8 cellular contexts compared by ENCODE assay signal in the genomic region with DNA sequence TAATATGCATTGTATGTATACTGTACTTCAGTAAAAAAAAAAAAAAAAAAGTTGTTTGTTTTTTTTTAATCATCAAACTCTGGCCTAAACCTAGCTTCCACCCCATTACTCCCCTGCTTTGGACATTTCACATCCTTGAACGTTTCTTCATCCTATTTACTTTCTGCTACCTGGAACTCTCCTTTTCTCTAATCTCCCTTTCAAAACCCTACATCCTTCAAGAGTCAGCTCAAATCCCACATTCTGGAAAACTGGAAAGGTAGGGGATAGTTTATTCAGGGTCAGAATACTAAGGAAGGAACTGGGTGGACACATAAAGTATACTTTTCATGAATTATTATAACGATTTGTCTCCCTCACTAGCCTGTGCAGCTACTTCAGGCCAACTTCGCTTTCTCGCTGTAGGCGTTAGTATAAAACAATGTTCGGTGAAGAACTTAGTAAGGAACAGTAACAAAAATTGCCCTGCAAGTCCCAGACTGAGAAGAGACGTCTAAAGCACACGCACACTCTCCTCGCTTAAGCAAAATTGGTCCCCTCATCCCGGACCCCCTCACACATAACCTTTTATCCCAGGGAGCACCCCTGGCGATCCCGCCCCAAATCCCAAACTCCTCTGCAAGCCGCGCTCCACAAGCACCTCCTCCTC. TPM values are rescaled to one million over a fixed set of nuclear protein-coding genes. Genes with fewer than 3 reads are reported as not detected.
DNase-seq lines count a peak whose midpoint lies in the region; ATAC-seq and TF ChIP-seq lines count a peak whose summit lies in the region.

No MANE protein-coding gene starts in this region.

- no peak for TF ChIP-seq CTCF in MM.1S (IDR thresholded peaks at IDR 0.05; ENCODE audit: low read length)
- no peak for TF ChIP-seq CTCF in neural cell (IDR thresholded peaks at IDR 0.05; ENCODE audit: poor library complexity, severe bottlenecking)

- peak overlapping the region; percentile 54 to 67 for H3K4me3 ChIP-seq in CD4-positive, alpha-beta memory T cell (ENCODE audit: low read length in 2 of 2)
- peak overlapping the region; percentile 90 for H3K4me3 ChIP-seq in MM.1S (ENCODE audit: low read length)
- H3K4me3 ChIP-seq in neural cell (ENCODE audit: low read length) = peak overlapping the region; percentile 86

- intact Hi-C loops in CD4-positive, alpha-beta memory T cell (cut with micrococcal nuclease) = loop anchor here (2.0 to 10.0 kb wide), 3 partner anchors 199 to 865 kb away; partner anchors contain the start of genes ACSS2, CHMP4B and GGT7
- intact Hi-C loops in dendritic cell treated with granulocyte-macrophage colony-stimulating factor and Interleukin-4, amounts not matched to agents 40 ng/mL and 50 ng/mL, for 4 days (cut with micrococcal nuclease) = loop anchor here (2.0 to 5.0 kb wide), 2 partner anchors 29 to 314 kb away; partner anchors contain the start of genes ITCH and TP53INP2

- peaks cover 19% of the 10 kb centered on the region for H3K4me1 ChIP-seq in CD4-positive, alpha-beta memory T cell (ENCODE audit: insufficient read depth, low read length)
- H3K4me1 ChIP-seq in MM.1S (ENCODE audit: low read length) = no peaks in the 10 kb centered on the region

- peaks cover 31% of the 10 kb centered on the region for H3K79me2 ChIP-seq in MM.1S (ENCODE audit: low read length)
- peaks cover 20% of the 10 kb centered on the region for H3K79me2 ChIP-seq in neural cell (replicated peaks; ENCODE audit: insufficient read depth, low read length)

- CTCF ChIA-PET in CD4-positive, alpha-beta memory T cell (lab: Charles Lee; ENCODE audit: partially characterized antibody) = no interaction called here

- H3K9me3 ChIP-seq in CD4-positive, alpha-beta memory T cell (ENCODE audit: control insufficient read depth in 1 of 2, low read length in 2 of 2) = no peaks in the 10 kb centered on the region
- H3K9me3 ChIP-seq in MM.1S (replicated peaks; ENCODE audit: insufficient read depth, low read length) = no peaks in the 10 kb centered on the region
- H3K9me3 ChIP-seq in neural cell (ENCODE audit: low read length) = no peaks in the 10 kb centered on the region

- no peaks in the 10 kb centered on the region for H3K9me3 Mint-ChIP-seq in CD4-positive, alpha-beta memory T cell
- H3K9me3 Mint-ChIP-seq in dendritic cell treated with granulocyte-macrophage colony-stimulating factor and Interleukin-4, amounts not matched to agents 40 ng/mL and 50 ng/mL, for 4 days = no peaks in the 10 kb centered on the region

- peaks cover 4 to 8% of the 10 kb centered on the region in 2 donors for H3K36me3 Mint-ChIP-seq in CD4-positive, alpha-beta memory T cell
- peaks cover 9% of the 10 kb centered on the region for H3K36me3 Mint-ChIP-seq in dendritic cell treated with granulocyte-macrophage colony-stimulating factor and Interleukin-4, amounts not matched to agents 40 ng/mL and 50 ng/mL, for 4 days (ENCODE audit: low read depth)

- peak overlapping the region; percentile 95 to 99 (median 97) for H3K4me3 Mint-ChIP-seq in CD4-positive, alpha-beta memory T cell
- H3K4me3 Mint-ChIP-seq in dendritic cell treated with granulocyte-macrophage colony-stimulating factor and Interleukin-4, amounts not matched to agents 40 ng/mL and 50 ng/mL, for 4 days = peak overlapping the region; percentile 82

- H3K27me3 Mint-ChIP-seq in CD4-positive, alpha-beta memory T cell = no peaks in the 10 kb centered on the region
- H3K27me3 Mint-ChIP-seq in dendritic cell treated with granulocyte-macrophage colony-stimulating factor and Interleukin-4, amounts not matched to agents 40 ng/mL and 50 ng/mL, for 4 days = no peaks in the 10 kb centered on the region

- H3K27ac ChIP-seq in CD4-positive, alpha-beta memory T cell (ENCODE audit: low read depth, low read length) = peak overlapping the region; percentile 66
- H3K27ac ChIP-seq in MM.1S (ENCODE audit: low read length) (no peak overlapping the region; the same call in 1 of the 2 replicates), neural cell (ENCODE audit: low read length) (peak overlapping the region; percentile 82)

- H3K4me1 Mint-ChIP-seq in CD4-positive, alpha-beta memory T cell = peaks cover 11 to 25% (median 19%) of the 10 kb centered on the region in 4 donors
- peaks cover 19% of the 10 kb centered on the region for H3K4me1 Mint-ChIP-seq in dendritic cell treated with granulocyte-macrophage colony-stimulating factor and Interleukin-4, amounts not matched to agents 40 ng/mL and 50 ng/mL, for 4 days (ENCODE audit: low read depth)

- H3K27ac Mint-ChIP-seq in CD4-positive, alpha-beta memory T cell = peak overlapping the region; percentile 93 to 98 (median 97)
- peak overlapping the region; percentile 92 for H3K27ac Mint-ChIP-seq in dendritic cell treated with granulocyte-macrophage colony-stimulating factor and Interleukin-4, amounts not matched to agents 40 ng/mL and 50 ng/mL, for 4 days

- H4K20me1 ChIP-seq in MM.1S (ENCODE audit: insufficient read depth, low read length) (no peaks in the 10 kb centered on the region), neural cell (ENCODE audit: insufficient read depth) (no peaks in the 10 kb centered on the region)

- no peak for ATAC-seq in GM21423 (IDR thresholded peaks at IDR 0.05; ENCODE audit: unreplicated experiment)
- no peak for ATAC-seq in HG03095 (IDR thresholded peaks at IDR 0.05; ENCODE audit: unreplicated experiment)

- no peak for TF ChIP-seq EP300 in neural cell (conservative IDR thresholded peaks at IDR 0.05; ENCODE audit: poor library complexity, severe bottlenecking)

- H2AFZ ChIP-seq in MM.1S (ENCODE audit: low read length) = peak overlapping the region; percentile 56; the same call in 1 of the 2 replicates
- peak overlapping the region; percentile 73 for H2AFZ ChIP-seq in neural cell (ENCODE audit: low read depth, low read length)

- H3K9me2 ChIP-seq in MM.1S (replicated peaks; ENCODE audit: insufficient read depth, low read length) (no peaks in the 10 kb centered on the region), neural cell (ENCODE audit: insufficient read depth, low read length) (no peaks in the 10 kb centered on the region)

- peak in 4 of 5 donors; percentile 0 to 7 (median 4) for DNase-seq in CD4-positive, alpha-beta memory T cell
- peak; percentile 22 for DNase-seq in MM.1S
- DNase-seq in DMS 273 (lab: John Stamatoyannopoulos, UW; ENCODE audit: unreplicated experiment) = no peak
- no peak for DNase-seq in hepatic stellate cell (ENCODE audit: low spot score)

- H3F3A ChIP-seq in MM.1S (ENCODE audit: insufficient read depth, low read length) (0 out of 2 replicates have a peak, but pooled peaks cover 4% of the 10 kb centered on the region), neural cell (ENCODE audit: insufficient read depth, low read length, poor library complexity, severe bottlenecking) (no peaks in the 10 kb centered on the region)

- no peaks in the 10 kb centered on the region for H3K36me3 ChIP-seq in CD4-positive, alpha-beta memory T cell (ENCODE audit: insufficient read depth, low read length)
- H3K36me3 ChIP-seq in MM.1S (replicated peaks; ENCODE audit: insufficient read depth, low read length) = no peaks in the 10 kb centered on the region
- no peaks in the 10 kb centered on the region for H3K36me3 ChIP-seq in neural cell (ENCODE audit: insufficient read depth, low read length)

- H3K4me2 ChIP-seq in MM.1S (ENCODE audit: low read depth, low read length) (peak overlapping the region; percentile 56), neural cell (ENCODE audit: low read length) (peak overlapping the region; percentile 94)

- no peaks in the 10 kb centered on the region for H3K27me3 ChIP-seq in CD4-positive, alpha-beta memory T cell (ENCODE audit: insufficient read depth, low read length)
- H3K27me3 ChIP-seq in MM.1S (replicated peaks; ENCODE audit: insufficient read depth, low read length) (no peaks in the 10 kb centered on the region), neural cell (ENCODE audit: insufficient read depth, low read depth, low read length) (no peaks in the 10 kb centered on the region)

- TF ChIP-seq RAD21 in neural cell (conservative IDR thresholded peaks at IDR 0.05) = no peak

- H3K9ac ChIP-seq in MM.1S (ENCODE audit: low read length) (peak overlapping the region; percentile 77; the same call in 1 of the 2 replicates), neural cell (ENCODE audit: low read length) (peak overlapping the region; percentile 86)

- POLR2A ChIA-PET in CD4-positive, alpha-beta memory T cell (lab: Charles Lee; ENCODE audit: partially characterized antibody) = interaction anchor here (1.2 to 2.1 kb wide), 5 partner anchors 28 to 683 kb away, joined by 3 to 34 read pairs (median 4); partner anchors contain the start of genes RALY and TP53INP2

TF ChIP-seq in neural cell, 6 proteins besides CTCF, POLR2A, EP300 and RAD21:
- TF ChIP-seq MXI1 (conservative IDR thresholded peaks at IDR 0.05; ENCODE audit: poor library complexity, severe bottlenecking) (no peak), POLR2AphosphoS5 (IDR thresholded peaks at IDR 0.05) (no peak), EZH2 (IDR thresholded peaks at IDR 0.05; ENCODE audit: borderline replicate concordance, insufficient read depth, low read length, poor library complexity, severe bottlenecking) (no peak), TAF1 (IDR thresholded peaks at IDR 0.05; ENCODE audit: low read depth) (no peak)

RNA-seq across cellular contexts. Expression of gene PIGU, which starts 0.8 kb away (rescaled TPM):
- 10 to 100 TPM; 15.1 to 18.2 TPM for total RNA-seq in CD4-positive, alpha-beta memory T cell
- 10 to 100 TPM; 24.1 to 34.2 TPM for polyA plus RNA-seq in CD4-positive, alpha-beta memory T cell
- polyA plus RNA-seq in neural cell = 35.8 and 43.0 TPM in 2 replicates
- 26.8 and 29.6 TPM in 2 replicates for polyA minus RNA-seq in neural cell

RNA-seq across cellular contexts. Expression of gene TP53INP2, which starts 28.0 kb away (rescaled TPM):
- 1 to 10 TPM in 1 of 2 experiments, under 1 TPM in 1; 0.86 to 1.2 TPM for total RNA-seq in CD4-positive, alpha-beta memory T cell
- polyA plus RNA-seq in CD4-positive, alpha-beta memory T cell = under 1 TPM in 1 of 2 donors, not detected in 1; 0.23 TPM
- 10.7 and 11.5 TPM in 2 replicates for polyA plus RNA-seq in neural cell
- 8.0 and 15.2 TPM in 2 replicates for polyA minus RNA-seq in neural cell

Comparison
In these comparisons a context has a peak if more than half of its experiments do, and no peak if none do; other contexts are left out.
1. DNase-seq: peak in CD4-positive, alpha-beta memory T cell (4 of 5) and MM.1S (single experiment); none in DMS 273 (single experiment) and hepatic stellate cell (single experiment).
2. Peak in every context shown above with its lines, with median percentiles within 50 percentile points of each other: H3K4me3 ChIP-seq.